In the genomic region with DNA sequence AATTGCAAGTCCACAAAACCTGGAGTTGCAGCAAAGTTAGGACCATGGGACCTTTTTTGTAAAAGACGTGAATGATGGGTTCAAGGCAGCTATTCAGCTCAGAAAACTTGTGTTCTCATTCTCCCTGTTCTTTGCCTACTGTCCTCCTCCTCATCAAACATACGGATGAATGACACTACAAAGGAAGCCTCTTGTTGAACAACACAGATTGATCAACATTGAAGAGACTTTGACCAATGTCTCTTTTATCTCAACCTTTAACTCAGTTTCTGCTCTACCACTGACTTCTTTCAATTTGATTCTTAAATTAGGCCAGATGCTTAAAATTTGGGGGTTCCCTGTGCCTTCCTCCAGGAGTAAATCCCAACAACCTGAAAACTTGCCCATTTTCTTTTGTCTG, we compare ENCODE assay signal across 1 cellular context.
A peak's percentile ranks its signal among the peaks of the same experiment; 100 is the strongest.
TF ChIP-seq lines count a peak whose summit lies in the region.

No MANE protein-coding gene starts in this region.

TF ChIP-seq in HepG2, 621 proteins besides CTCF, POLR2A, EP300 and RAD21 (continued from another document and continues in another):
- TF ChIP-seq, protein P1, sequence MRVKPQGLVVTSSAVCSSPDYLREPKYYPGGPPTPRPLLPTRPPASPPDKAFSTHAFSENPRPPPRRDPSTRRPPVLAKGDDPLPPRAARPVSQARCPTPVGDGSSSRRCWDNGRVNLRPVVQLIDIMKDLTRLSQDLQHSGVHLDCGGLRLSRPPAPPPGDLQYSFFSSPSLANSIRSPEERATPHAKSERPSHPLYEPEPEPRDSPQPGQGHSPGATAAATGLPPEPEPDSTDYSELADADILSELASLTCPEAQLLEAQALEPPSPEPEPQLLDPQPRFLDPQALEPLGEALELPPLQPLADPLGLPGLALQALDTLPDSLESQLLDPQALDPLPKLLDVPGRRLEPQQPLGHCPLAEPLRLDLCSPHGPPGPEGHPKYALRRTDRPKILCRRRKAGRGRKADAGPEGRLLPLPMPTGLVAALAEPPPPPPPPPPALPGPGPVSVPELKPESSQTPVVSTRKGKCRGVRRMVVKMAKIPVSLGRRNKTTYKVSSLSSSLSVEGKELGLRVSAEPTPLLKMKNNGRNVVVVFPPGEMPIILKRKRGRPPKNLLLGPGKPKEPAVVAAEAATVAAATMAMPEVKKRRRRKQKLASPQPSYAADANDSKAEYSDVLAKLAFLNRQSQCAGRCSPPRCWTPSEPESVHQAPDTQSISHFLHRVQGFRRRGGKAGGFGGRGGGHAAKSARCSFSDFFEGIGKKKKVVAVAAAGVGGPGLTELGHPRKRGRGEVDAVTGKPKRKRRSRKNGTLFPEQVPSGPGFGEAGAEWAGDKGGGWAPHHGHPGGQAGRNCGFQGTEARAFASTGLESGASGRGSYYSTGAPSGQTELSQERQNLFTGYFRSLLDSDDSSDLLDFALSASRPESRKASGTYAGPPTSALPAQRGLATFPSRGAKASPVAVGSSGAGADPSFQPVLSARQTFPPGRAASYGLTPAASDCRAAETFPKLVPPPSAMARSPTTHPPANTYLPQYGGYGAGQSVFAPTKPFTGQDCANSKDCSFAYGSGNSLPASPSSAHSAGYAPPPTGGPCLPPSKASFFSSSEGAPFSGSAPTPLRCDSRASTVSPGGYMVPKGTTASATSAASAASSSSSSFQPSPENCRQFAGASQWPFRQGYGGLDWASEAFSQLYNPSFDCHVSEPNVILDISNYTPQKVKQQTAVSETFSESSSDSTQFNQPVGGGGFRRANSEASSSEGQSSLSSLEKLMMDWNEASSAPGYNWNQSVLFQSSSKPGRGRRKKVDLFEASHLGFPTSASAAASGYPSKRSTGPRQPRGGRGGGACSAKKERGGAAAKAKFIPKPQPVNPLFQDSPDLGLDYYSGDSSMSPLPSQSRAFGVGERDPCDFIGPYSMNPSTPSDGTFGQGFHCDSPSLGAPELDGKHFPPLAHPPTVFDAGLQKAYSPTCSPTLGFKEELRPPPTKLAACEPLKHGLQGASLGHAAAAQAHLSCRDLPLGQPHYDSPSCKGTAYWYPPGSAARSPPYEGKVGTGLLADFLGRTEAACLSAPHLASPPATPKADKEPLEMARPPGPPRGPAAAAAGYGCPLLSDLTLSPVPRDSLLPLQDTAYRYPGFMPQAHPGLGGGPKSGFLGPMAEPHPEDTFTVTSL (CRISPR knock-in tag; IDR thresholded peaks at IDR 0.05; ENCODE audit: borderline replicate concordance): peak; percentile 96
- TF ChIP-seq ERF (CRISPR knock-in tag; IDR thresholded peaks at IDR 0.05): 0 out of 2 replicates have a peak, but pooled peaks have one; percentile 22
- TF ChIP-seq MIXL1 (CRISPR knock-in tag; IDR thresholded peaks at IDR 0.05): peak; percentile 77; the same call in 1 of the 2 replicates
- TF ChIP-seq ZNF570 (CRISPR knock-in tag; IDR thresholded peaks at IDR 0.05; ENCODE audit: borderline replicate concordance): no peak
- TF ChIP-seq DPF2 (CRISPR knock-in tag; IDR thresholded peaks at IDR 0.05; ENCODE audit: borderline replicate concordance, low read depth): peak; percentile 87
- TF ChIP-seq, protein P2, sequence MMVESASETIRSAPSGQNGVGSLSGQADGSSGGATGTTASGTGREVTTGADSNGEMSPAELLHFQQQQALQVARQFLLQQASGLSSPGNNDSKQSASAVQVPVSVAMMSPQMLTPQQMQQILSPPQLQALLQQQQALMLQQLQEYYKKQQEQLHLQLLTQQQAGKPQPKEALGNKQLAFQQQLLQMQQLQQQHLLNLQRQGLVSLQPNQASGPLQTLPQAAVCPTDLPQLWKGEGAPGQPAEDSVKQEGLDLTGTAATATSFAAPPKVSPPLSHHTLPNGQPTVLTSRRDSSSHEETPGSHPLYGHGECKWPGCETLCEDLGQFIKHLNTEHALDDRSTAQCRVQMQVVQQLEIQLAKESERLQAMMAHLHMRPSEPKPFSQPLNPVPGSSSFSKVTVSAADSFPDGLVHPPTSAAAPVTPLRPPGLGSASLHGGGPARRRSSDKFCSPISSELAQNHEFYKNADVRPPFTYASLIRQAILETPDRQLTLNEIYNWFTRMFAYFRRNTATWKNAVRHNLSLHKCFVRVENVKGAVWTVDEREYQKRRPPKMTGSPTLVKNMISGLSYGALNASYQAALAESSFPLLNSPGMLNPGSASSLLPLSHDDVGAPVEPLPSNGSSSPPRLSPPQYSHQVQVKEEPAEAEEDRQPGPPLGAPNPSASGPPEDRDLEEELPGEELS (CRISPR knock-in tag; IDR thresholded peaks at IDR 0.05): peak; percentile 81; the same call in 1 of the 2 replicates
- peak; percentile 95 for TF ChIP-seq MEIS2 (CRISPR knock-in tag; IDR thresholded peaks at IDR 0.05)
- TF ChIP-seq, protein P3, sequence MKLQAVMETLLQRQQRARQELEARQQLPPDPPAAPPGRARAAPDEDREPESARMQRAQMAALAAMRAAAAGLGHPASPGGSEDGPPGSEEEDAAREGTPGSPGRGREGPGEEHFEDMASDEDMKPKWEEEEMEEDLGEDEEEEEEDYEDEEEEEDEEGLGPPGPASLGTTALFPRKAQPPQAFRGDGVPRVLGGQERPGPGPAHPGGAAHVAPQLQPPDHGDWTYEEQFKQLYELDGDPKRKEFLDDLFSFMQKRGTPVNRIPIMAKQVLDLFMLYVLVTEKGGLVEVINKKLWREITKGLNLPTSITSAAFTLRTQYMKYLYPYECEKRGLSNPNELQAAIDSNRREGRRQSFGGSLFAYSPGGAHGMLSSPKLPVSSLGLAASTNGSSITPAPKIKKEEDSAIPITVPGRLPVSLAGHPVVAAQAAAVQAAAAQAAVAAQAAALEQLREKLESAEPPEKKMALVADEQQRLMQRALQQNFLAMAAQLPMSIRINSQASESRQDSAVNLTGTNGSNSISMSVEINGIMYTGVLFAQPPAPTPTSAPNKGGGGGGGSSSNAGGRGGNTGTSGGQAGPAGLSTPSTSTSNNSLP (IDR thresholded peaks at IDR 0.05; ENCODE audit: low read depth, low read length): peak; percentile 73
- TF ChIP-seq FOXK1 (CRISPR knock-in tag; IDR thresholded peaks at IDR 0.05; ENCODE audit: borderline replicate concordance, low read depth): peak; percentile 29; the same call in 1 of the 2 replicates
- no peak for TF ChIP-seq GABPB1 (CRISPR knock-in tag; IDR thresholded peaks at IDR 0.05)
- TF ChIP-seq ZFP36L2 (CRISPR knock-in tag; IDR thresholded peaks at IDR 0.05): no peak
- TF ChIP-seq HIVEP1 (CRISPR knock-in tag; IDR thresholded peaks at IDR 0.05): no peak
- no peak for TF ChIP-seq ZNF274 (CRISPR knock-in tag; IDR thresholded peaks at IDR 0.05)
- TF ChIP-seq TCF7 (IDR thresholded peaks at IDR 0.05; ENCODE audit: low read depth): peak; percentile 95
- TF ChIP-seq, protein P4, sequence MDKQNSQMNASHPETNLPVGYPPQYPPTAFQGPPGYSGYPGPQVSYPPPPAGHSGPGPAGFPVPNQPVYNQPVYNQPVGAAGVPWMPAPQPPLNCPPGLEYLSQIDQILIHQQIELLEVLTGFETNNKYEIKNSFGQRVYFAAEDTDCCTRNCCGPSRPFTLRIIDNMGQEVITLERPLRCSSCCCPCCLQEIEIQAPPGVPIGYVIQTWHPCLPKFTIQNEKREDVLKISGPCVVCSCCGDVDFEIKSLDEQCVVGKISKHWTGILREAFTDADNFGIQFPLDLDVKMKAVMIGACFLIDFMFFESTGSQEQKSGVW (CRISPR knock-in tag; IDR thresholded peaks at IDR 0.05; ENCODE audit: borderline replicate concordance): no peak
- no peak for TF ChIP-seq FOXP1 (IDR thresholded peaks at IDR 0.05)
- peak; percentile 86 for TF ChIP-seq FOXP1 (CRISPR knock-in tag; IDR thresholded peaks at IDR 0.05)
- no peak for TF ChIP-seq RFX1 (IDR thresholded peaks at IDR 0.05)
- TF ChIP-seq ZNF264 (CRISPR knock-in tag; IDR thresholded peaks at IDR 0.05): 0 out of 2 replicates have a peak, but pooled peaks have one; percentile 63
- no peak for TF ChIP-seq THYN1 (CRISPR knock-in tag; IDR thresholded peaks at IDR 0.05; ENCODE audit: borderline replicate concordance, low read depth)
- peak; percentile 97 for TF ChIP-seq GFI1 (CRISPR knock-in tag; IDR thresholded peaks at IDR 0.05; ENCODE audit: borderline replicate concordance)
- peak; percentile 26; the same call in 1 of the 2 replicates for TF ChIP-seq KDM1A (CRISPR knock-in tag; IDR thresholded peaks at IDR 0.05)
- TF ChIP-seq, protein P5, sequence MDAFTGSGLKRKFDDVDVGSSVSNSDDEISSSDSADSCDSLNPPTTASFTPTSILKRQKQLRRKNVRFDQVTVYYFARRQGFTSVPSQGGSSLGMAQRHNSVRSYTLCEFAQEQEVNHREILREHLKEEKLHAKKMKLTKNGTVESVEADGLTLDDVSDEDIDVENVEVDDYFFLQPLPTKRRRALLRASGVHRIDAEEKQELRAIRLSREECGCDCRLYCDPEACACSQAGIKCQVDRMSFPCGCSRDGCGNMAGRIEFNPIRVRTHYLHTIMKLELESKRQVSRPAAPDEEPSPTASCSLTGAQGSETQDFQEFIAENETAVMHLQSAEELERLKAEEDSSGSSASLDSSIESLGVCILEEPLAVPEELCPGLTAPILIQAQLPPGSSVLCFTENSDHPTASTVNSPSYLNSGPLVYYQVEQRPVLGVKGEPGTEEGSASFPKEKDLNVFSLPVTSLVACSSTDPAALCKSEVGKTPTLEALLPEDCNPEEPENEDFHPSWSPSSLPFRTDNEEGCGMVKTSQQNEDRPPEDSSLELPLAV (CRISPR knock-in tag; conservative IDR thresholded peaks at IDR 0.05; ENCODE audit: low read depth): no peak
- TF ChIP-seq, protein P6, sequence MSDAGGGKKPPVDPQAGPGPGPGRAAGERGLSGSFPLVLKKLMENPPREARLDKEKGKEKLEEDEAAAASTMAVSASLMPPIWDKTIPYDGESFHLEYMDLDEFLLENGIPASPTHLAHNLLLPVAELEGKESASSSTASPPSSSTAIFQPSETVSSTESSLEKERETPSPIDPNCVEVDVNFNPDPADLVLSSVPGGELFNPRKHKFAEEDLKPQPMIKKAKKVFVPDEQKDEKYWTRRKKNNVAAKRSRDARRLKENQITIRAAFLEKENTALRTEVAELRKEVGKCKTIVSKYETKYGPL (CRISPR knock-in tag; IDR thresholded peaks at IDR 0.05): no peak
- peak; percentile 73 for TF ChIP-seq GATAD2A (CRISPR knock-in tag; IDR thresholded peaks at IDR 0.05)
- no peak for TF ChIP-seq EEA1 (CRISPR knock-in tag; IDR thresholded peaks at IDR 0.05; ENCODE audit: borderline replicate concordance)
- TF ChIP-seq ZNF510 (CRISPR knock-in tag; IDR thresholded peaks at IDR 0.05; ENCODE audit: low read depth): no peak
- TF ChIP-seq KDM6A (CRISPR knock-in tag; IDR thresholded peaks at IDR 0.05; ENCODE audit: low read depth): peak; percentile 26; the same call in 1 of the 2 replicates
- TF ChIP-seq ASH2L (IDR thresholded peaks at IDR 0.05; ENCODE audit: insufficient read length, low read depth, low read length): peak; percentile 75
- no peak for TF ChIP-seq SCMH1 (CRISPR knock-in tag; IDR thresholded peaks at IDR 0.05; ENCODE audit: borderline replicate concordance)
- TF ChIP-seq CREM (IDR thresholded peaks at IDR 0.05): peak; percentile 80
- no peak for TF ChIP-seq CREM (CRISPR knock-in tag; IDR thresholded peaks at IDR 0.05)
- TF ChIP-seq FOXJ3 (CRISPR knock-in tag; IDR thresholded peaks at IDR 0.05; ENCODE audit: borderline replicate concordance): peak; percentile 51; the same call in 1 of the 2 replicates
- TF ChIP-seq SOX5 (CRISPR knock-in tag; IDR thresholded peaks at IDR 0.05; ENCODE audit: borderline replicate concordance): peak; percentile 78
- TF ChIP-seq FOXA3 (CRISPR knock-in tag; IDR thresholded peaks at IDR 0.05): peak; percentile 84
- TF ChIP-seq ZNF567 (CRISPR knock-in tag; IDR thresholded peaks at IDR 0.05; ENCODE audit: borderline replicate concordance): no peak
- TF ChIP-seq ZNF616 (CRISPR knock-in tag; IDR thresholded peaks at IDR 0.05; ENCODE audit: low read depth): no peak
- peak; percentile 49; the same call in 1 of the 2 replicates for TF ChIP-seq ZNF644 (CRISPR knock-in tag; IDR thresholded peaks at IDR 0.05; ENCODE audit: low read depth)
- TF ChIP-seq NCOR1 (IDR thresholded peaks at IDR 0.05; ENCODE audit: borderline replicate concordance, low read length): peak; percentile 57; the same call in 1 of the 2 replicates
- no peak for TF ChIP-seq ZNF83 (CRISPR knock-in tag; IDR thresholded peaks at IDR 0.05; ENCODE audit: borderline replicate concordance)
- TF ChIP-seq HDAC2 (CRISPR knock-in tag; IDR thresholded peaks at IDR 0.05): peak; percentile 83
- peak; percentile 92; the same call in 1 of the 2 replicates for TF ChIP-seq ZNF543 (CRISPR knock-in tag; IDR thresholded peaks at IDR 0.05)
- TF ChIP-seq MTA1 (CRISPR knock-in tag; IDR thresholded peaks at IDR 0.05; ENCODE audit: borderline replicate concordance): no peak
- TF ChIP-seq TCF7L2 (IDR thresholded peaks at IDR 0.05; ENCODE audit: low read depth, low read length): peak; percentile 49; the same call in 1 of the 2 replicates
- TF ChIP-seq POLR2G (IDR thresholded peaks at IDR 0.05; ENCODE audit: low read depth, low read length): no peak
- peak; percentile 63 for TF ChIP-seq BCL6 (CRISPR knock-in tag; IDR thresholded peaks at IDR 0.05)
- TF ChIP-seq, protein P7, sequence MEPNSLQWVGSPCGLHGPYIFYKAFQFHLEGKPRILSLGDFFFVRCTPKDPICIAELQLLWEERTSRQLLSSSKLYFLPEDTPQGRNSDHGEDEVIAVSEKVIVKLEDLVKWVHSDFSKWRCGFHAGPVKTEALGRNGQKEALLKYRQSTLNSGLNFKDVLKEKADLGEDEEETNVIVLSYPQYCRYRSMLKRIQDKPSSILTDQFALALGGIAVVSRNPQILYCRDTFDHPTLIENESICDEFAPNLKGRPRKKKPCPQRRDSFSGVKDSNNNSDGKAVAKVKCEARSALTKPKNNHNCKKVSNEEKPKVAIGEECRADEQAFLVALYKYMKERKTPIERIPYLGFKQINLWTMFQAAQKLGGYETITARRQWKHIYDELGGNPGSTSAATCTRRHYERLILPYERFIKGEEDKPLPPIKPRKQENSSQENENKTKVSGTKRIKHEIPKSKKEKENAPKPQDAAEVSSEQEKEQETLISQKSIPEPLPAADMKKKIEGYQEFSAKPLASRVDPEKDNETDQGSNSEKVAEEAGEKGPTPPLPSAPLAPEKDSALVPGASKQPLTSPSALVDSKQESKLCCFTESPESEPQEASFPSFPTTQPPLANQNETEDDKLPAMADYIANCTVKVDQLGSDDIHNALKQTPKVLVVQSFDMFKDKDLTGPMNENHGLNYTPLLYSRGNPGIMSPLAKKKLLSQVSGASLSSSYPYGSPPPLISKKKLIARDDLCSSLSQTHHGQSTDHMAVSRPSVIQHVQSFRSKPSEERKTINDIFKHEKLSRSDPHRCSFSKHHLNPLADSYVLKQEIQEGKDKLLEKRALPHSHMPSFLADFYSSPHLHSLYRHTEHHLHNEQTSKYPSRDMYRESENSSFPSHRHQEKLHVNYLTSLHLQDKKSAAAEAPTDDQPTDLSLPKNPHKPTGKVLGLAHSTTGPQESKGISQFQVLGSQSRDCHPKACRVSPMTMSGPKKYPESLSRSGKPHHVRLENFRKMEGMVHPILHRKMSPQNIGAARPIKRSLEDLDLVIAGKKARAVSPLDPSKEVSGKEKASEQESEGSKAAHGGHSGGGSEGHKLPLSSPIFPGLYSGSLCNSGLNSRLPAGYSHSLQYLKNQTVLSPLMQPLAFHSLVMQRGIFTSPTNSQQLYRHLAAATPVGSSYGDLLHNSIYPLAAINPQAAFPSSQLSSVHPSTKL (CRISPR knock-in tag; IDR thresholded peaks at IDR 0.05): peak; percentile 88
- TF ChIP-seq FOSL1 (CRISPR knock-in tag; IDR thresholded peaks at IDR 0.05; ENCODE audit: borderline replicate concordance): no peak
